7 cellular contexts compared by ENCODE assay signal in the genomic region with DNA sequence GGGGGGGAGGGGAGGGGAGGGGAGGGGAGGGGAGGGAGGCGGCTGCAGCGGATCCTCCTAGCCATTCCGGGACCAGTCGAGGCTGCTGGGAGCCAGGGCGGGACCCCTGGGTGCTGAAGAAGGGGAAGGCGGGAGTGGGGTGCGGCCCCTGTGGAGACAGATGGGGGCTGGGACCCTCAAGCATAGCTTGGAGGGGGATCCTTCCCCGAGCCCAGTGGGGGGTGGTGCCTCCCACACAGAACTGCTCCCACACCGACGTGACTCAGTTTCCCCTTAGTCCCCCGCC. TPM values are rescaled to one million over a fixed set of nuclear protein-coding genes. Genes with fewer than 3 reads are reported as not detected.
A peak's percentile ranks its signal among the peaks of the same experiment; 100 is the strongest.
DNase-seq lines count a peak whose midpoint lies in the region; ATAC-seq, FAIRE-seq and TF ChIP-seq lines count a peak whose summit lies in the region.

No MANE protein-coding gene starts in this region.

- H3K27me3 ChIP-seq in left lung (peaks cover 0 to 10% of the 10 kb centered on the region in 2 donors), suprapubic skin (no peaks in the 10 kb centered on the region)

- H3K9me3 Mint-ChIP-seq in activated naive CD8-positive, alpha-beta T cell treated with anti-CD3 and anti-CD28 coated beads, Interleukin-2, amount 10 ng/mL, durations not matched to agents 7 days and 5 days: no peaks in the 10 kb centered on the region

- H3K27ac ChIP-seq in left lung (peak overlapping the region; percentile 90 to 92), suprapubic skin (peak overlapping the region; percentile 86)

- no peak overlapping the region for H3K27ac Mint-ChIP-seq in activated naive CD8-positive, alpha-beta T cell treated with anti-CD3 and anti-CD28 coated beads, Interleukin-2, amount 10 ng/mL, durations not matched to agents 7 days and 5 days

- no peak for TF ChIP-seq EP300 in suprapubic skin (IDR thresholded peaks at IDR 0.05)

- no peak for FAIRE-seq in D721Med (lab: Jason Lieb, UNC)

- peak overlapping the region; percentile 73 to 80 for H3K4me3 ChIP-seq in left lung
- peak overlapping the region; percentile 78 for H3K4me3 ChIP-seq in suprapubic skin

- ATAC-seq in HG03354 (IDR thresholded peaks at IDR 0.05; ENCODE audit: poor library complexity, severe bottlenecking, unreplicated experiment): peak; percentile 13
- no peak for ATAC-seq in activated naive CD8-positive, alpha-beta T cell treated with anti-CD3 and anti-CD28 coated beads, Interleukin-2, amount 10 ng/mL, durations not matched to agents 7 days and 5 days (ENCODE audit: low read depth)
- no peak for ATAC-seq in left lung
- no peak for ATAC-seq in GM21390 (IDR thresholded peaks at IDR 0.05; ENCODE audit: unreplicated experiment)

- H3K4me3 Mint-ChIP-seq in activated naive CD8-positive, alpha-beta T cell treated with anti-CD3 and anti-CD28 coated beads, Interleukin-2, amount 10 ng/mL, durations not matched to agents 7 days and 5 days: peak overlapping the region; percentile 87

- POLR2A ChIA-PET in activated naive CD8-positive, alpha-beta T cell treated with anti-CD3 and anti-CD28 coated beads, Interleukin-2, amount 10 ng/mL, durations not matched to agents 7 days and 5 days (lab: Charles Lee): interaction anchor here (0.6 to 3.6 kb wide), 16 partner anchors 14 to 124 kb away, joined by 3 to 34 read pairs (median 5); a partner anchor contains a TSS

- TF ChIP-seq POLR2A in suprapubic skin (IDR thresholded peaks at IDR 0.05): no peak

- peaks cover 35% of the 10 kb centered on the region for H3K4me1 Mint-ChIP-seq in activated naive CD8-positive, alpha-beta T cell treated with anti-CD3 and anti-CD28 coated beads, Interleukin-2, amount 10 ng/mL, durations not matched to agents 7 days and 5 days

- intact Hi-C loops in left lung (cut with DNase I): no loop called here

- H3K9me3 ChIP-seq in left lung: no peaks in the 10 kb centered on the region
- H3K9me3 ChIP-seq in suprapubic skin: no peaks in the 10 kb centered on the region

- H3K36me3 Mint-ChIP-seq in activated naive CD8-positive, alpha-beta T cell treated with anti-CD3 and anti-CD28 coated beads, Interleukin-2, amount 10 ng/mL, durations not matched to agents 7 days and 5 days: no peaks in the 10 kb centered on the region

- peaks cover 17% of the 10 kb centered on the region for H3K27me3 Mint-ChIP-seq in activated naive CD8-positive, alpha-beta T cell treated with anti-CD3 and anti-CD28 coated beads, Interleukin-2, amount 10 ng/mL, durations not matched to agents 7 days and 5 days

- WGBS in suprapubic skin: 0% methylated on average over 5 of the region's 11 CpGs

- H3K4me1 ChIP-seq in left lung: peaks cover 36 to 76% of the 10 kb centered on the region in 2 donors
- peaks cover 67% of the 10 kb centered on the region for H3K4me1 ChIP-seq in suprapubic skin

- no peak for DNase-seq in activated naive CD8-positive, alpha-beta T cell treated with anti-CD3 and anti-CD28 coated beads, Interleukin-2, amount 10 ng/mL, durations not matched to agents 7 days and 5 days
- DNase-seq in left lung (no peak), suprapubic skin (ENCODE audit: low spot score in 2 of 2) (no peak), D721Med (ENCODE audit: insufficient read length, low spot score) (no peak), SK-N-DZ (ENCODE audit: low spot score) (no peak)

- TF ChIP-seq CTCF in left lung (IDR thresholded peaks at IDR 0.05) (no peak), suprapubic skin (IDR thresholded peaks at IDR 0.05) (no peak), D721Med (IDR thresholded peaks at IDR 0.05; ENCODE audit: insufficient read depth, missing control alignments) (no peak)

- peaks cover 0 to 13% of the 10 kb centered on the region in 2 donors for H3K36me3 ChIP-seq in left lung
- H3K36me3 ChIP-seq in suprapubic skin: peaks cover 5% of the 10 kb centered on the region

RNA-seq across cellular contexts. Expression of a gene that starts 0.5 kb away (rescaled TPM):
- 10 to 100 TPM; 51.6 to 60.6 TPM for total RNA-seq in activated naive CD8-positive, alpha-beta T cell treated with anti-CD3 and anti-CD28 coated beads, Interleukin-2, amount 10 ng/mL, durations not matched to agents 7 days and 5 days
- total RNA-seq in left lung (100 to 1,000 TPM; 107 to 141 TPM), suprapubic skin (10 to 100 TPM; 28.7 to 41.3 (median 32.0) TPM)
- polyA plus RNA-seq in SK-N-DZ (2014; cell fraction: cytosol; rRNA removed): 85.0 and 96.3 TPM in 2 replicates
- polyA plus RNA-seq in SK-N-DZ (2014; cell fraction: nucleus; rRNA removed): 107 and 131 TPM in 2 replicates

RNA-seq across cellular contexts. Expression of a gene that starts 12.7 kb away (rescaled TPM):
- 1 to 10 TPM; 3.7 to 6.0 TPM for total RNA-seq in activated naive CD8-positive, alpha-beta T cell treated with anti-CD3 and anti-CD28 coated beads, Interleukin-2, amount 10 ng/mL, durations not matched to agents 7 days and 5 days
- 10 to 100 TPM; 18.2 to 90.5 TPM for total RNA-seq in left lung
- 1 to 10 TPM in 3 of 4 donors, under 1 TPM in 1; 0.89 to 7.3 (median 1.8) TPM for total RNA-seq in suprapubic skin
- polyA plus RNA-seq in SK-N-DZ (2014; cell fraction: cytosol; rRNA removed): 3.6 and 10.6 TPM in 2 replicates
- 39.9 and 78.7 TPM in 2 replicates for polyA plus RNA-seq in SK-N-DZ (2014; cell fraction: nucleus; rRNA removed)

RNA-seq across cellular contexts. Expression of a gene that starts 19.8 kb away (rescaled TPM):
- total RNA-seq in activated naive CD8-positive, alpha-beta T cell treated with anti-CD3 and anti-CD28 coated beads, Interleukin-2, amount 10 ng/mL, durations not matched to agents 7 days and 5 days: 100 to 1,000 TPM; 132 to 135 TPM
- total RNA-seq in left lung: 10 to 100 TPM; 65.9 to 86.7 TPM
- 100 to 1,000 TPM in 2 of 4 donors, 10 to 100 TPM in 2; 83.8 to 148 (median 103) TPM for total RNA-seq in suprapubic skin
- polyA plus RNA-seq in SK-N-DZ (2014; cell fraction: cytosol; rRNA removed): 91.5 and 112 TPM in 2 replicates
- 273 and 280 TPM in 2 replicates for polyA plus RNA-seq in SK-N-DZ (2014; cell fraction: nucleus; rRNA removed)

RNA-seq across cellular contexts. Expression of a gene that starts 23.5 kb away (rescaled TPM):
- 10 to 100 TPM; 82.5 to 87.0 TPM for total RNA-seq in activated naive CD8-positive, alpha-beta T cell treated with anti-CD3 and anti-CD28 coated beads, Interleukin-2, amount 10 ng/mL, durations not matched to agents 7 days and 5 days
- total RNA-seq in left lung (10 to 100 TPM; 43.2 to 83.1 TPM), suprapubic skin (10 to 100 TPM; 13.1 to 43.4 (median 25.3) TPM)
- 248 and 315 TPM in 2 replicates for polyA plus RNA-seq in SK-N-DZ (2014; cell fraction: cytosol; rRNA removed)
- 379 and 553 TPM in 2 replicates for polyA plus RNA-seq in SK-N-DZ (2014; cell fraction: nucleus; rRNA removed)

RNA-seq across cellular contexts. Expression of a gene that starts 50.3 kb away (rescaled TPM):
- total RNA-seq in activated naive CD8-positive, alpha-beta T cell treated with anti-CD3 and anti-CD28 coated beads, Interleukin-2, amount 10 ng/mL, durations not matched to agents 7 days and 5 days: 10 to 100 TPM; 10.0 to 10.6 TPM
- 1 to 10 TPM; 2.7 to 4.1 TPM for total RNA-seq in left lung
- 1 to 10 TPM; 5.7 to 9.8 (median 7.8) TPM for total RNA-seq in suprapubic skin
- 26.1 and 35.3 TPM in 2 replicates for polyA plus RNA-seq in SK-N-DZ (2014; cell fraction: cytosol; rRNA removed)
- polyA plus RNA-seq in SK-N-DZ (2014; cell fraction: nucleus; rRNA removed): 32.0 and 39.8 TPM in 2 replicates
